9 cellular contexts compared by ENCODE assay signal in the genomic region with DNA sequence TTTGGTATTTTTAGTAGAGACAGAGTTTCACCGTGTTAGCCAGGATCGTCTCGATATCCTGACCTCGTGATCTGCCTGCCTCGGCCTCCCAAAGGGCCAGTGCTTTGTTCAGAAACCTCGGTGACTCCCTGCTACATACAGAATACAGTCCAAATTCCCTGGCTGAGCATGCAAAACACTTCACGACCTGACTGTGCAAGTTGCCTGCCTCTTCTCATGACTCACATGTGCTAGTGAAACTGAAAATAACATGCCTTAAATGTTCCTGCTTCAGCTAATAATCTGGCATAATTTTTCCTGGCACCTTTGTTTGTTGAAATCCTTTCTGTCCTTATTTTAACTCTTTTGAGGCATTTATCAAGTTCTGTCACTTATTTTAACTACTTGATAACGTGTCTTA. TPM values are rescaled to one million over a fixed set of nuclear protein-coding genes. Genes with fewer than 3 reads are reported as not detected.
DNase-seq lines count a peak whose midpoint lies in the region; ATAC-seq and TF ChIP-seq lines count a peak whose summit lies in the region.
"Had no signal": no experiment of that assay in that cellular context is flagged by ENCODE, and none has a peak within 500 bp of the region (broad histone marks: within the 10 kb centered on the region; RNA-seq: fewer than 3 reads in every experiment).

No MANE protein-coding gene starts in this region.

- peaks cover 14% of the 10 kb centered on the region for H3K4me1 Mint-ChIP-seq in activated T-helper 17 cell treated with anti-CD3 and anti-CD28 coated beads, Interleukin-2, amount 50 U/mL, for 72 hours
- H3K4me1 Mint-ChIP-seq in T-helper 17 cell (peaks cover 11% of the 10 kb centered on the region), type B pancreatic cell (ENCODE audit: unreplicated experiment) (peaks cover 12% of the 10 kb centered on the region)

- H3K27me3 ChIP-seq in layer of hippocampus (ENCODE audit: control insufficient read depth, insufficient read depth, low read length), result no peaks in the 10 kb centered on the region
- H3K27me3 ChIP-seq: right lobe of liver had no signal

- ATAC-seq in GM21515 (IDR thresholded peaks at IDR 0.05; ENCODE audit: unreplicated experiment) (peak; percentile 50), T-helper 17 cell (no peak)
- peak; percentile 40 for ATAC-seq in activated T-helper 17 cell treated with anti-CD3 and anti-CD28 coated beads, Interleukin-2, amount 50 U/mL, for 72 hours (replicated peaks)

- H3K9me3 Mint-ChIP-seq in activated T-helper 17 cell treated with anti-CD3 and anti-CD28 coated beads, Interleukin-2, amount 50 U/mL, for 72 hours, result no peaks in the 10 kb centered on the region
- H3K9me3 Mint-ChIP-seq in type B pancreatic cell, result no peaks in the 10 kb centered on the region

- H3K27ac Mint-ChIP-seq in activated T-helper 17 cell treated with anti-CD3 and anti-CD28 coated beads, Interleukin-2, amount 50 U/mL, for 72 hours, result no peak overlapping the region
- H3K27ac Mint-ChIP-seq in T-helper 17 cell (no peak overlapping the region), type B pancreatic cell (no peak overlapping the region)

- DNase-seq in AG10803 (ENCODE audit: low read depth) (peak; percentile 74), GM10266 (ENCODE audit: extremely low spot score) (no peak), T-helper 17 cell (no peak), type B pancreatic cell (ENCODE audit: extremely low spot score, unreplicated experiment) (no peak), ureter (ENCODE audit: low spot score) (no peak)

- peak overlapping the region; percentile 15 for H3K27ac ChIP-seq in layer of hippocampus (ENCODE audit: low read depth, low read length)
- H3K27ac ChIP-seq: right lobe of liver had no signal

- H3K9me3 ChIP-seq in T-helper 17 cell (ENCODE audit: control insufficient read depth, low read length, poor library complexity, severe bottlenecking), result no peaks in the 10 kb centered on the region
- H3K9me3 ChIP-seq: right lobe of liver had no signal

- H3K4me3 ChIP-seq in AG10803 (ENCODE audit: low read length), result peak overlapping the region; percentile 17
- H3K4me3 ChIP-seq: right lobe of liver had no signal

- no peak overlapping the region for H3K4me3 Mint-ChIP-seq in activated T-helper 17 cell treated with anti-CD3 and anti-CD28 coated beads, Interleukin-2, amount 50 U/mL, for 72 hours
- H3K4me3 Mint-ChIP-seq in T-helper 17 cell (no peak overlapping the region), type B pancreatic cell (no peak overlapping the region)

- H3K27me3 Mint-ChIP-seq in activated T-helper 17 cell treated with anti-CD3 and anti-CD28 coated beads, Interleukin-2, amount 50 U/mL, for 72 hours, result no peaks in the 10 kb centered on the region
- H3K27me3 Mint-ChIP-seq in T-helper 17 cell (no peaks in the 10 kb centered on the region), type B pancreatic cell (no peaks in the 10 kb centered on the region)

- H3K36me3 Mint-ChIP-seq in activated T-helper 17 cell treated with anti-CD3 and anti-CD28 coated beads, Interleukin-2, amount 50 U/mL, for 72 hours (ENCODE audit: low read depth), result peaks cover 39% of the 10 kb centered on the region
- H3K36me3 Mint-ChIP-seq in T-helper 17 cell (ENCODE audit: low read depth) (no peaks in the 10 kb centered on the region), type B pancreatic cell (peaks cover 13% of the 10 kb centered on the region)

- TF ChIP-seq CTCF in AG10803 (conservative IDR thresholded peaks at IDR 0.05; ENCODE audit: low read length) (no peak; the same call in 1 of the 2 replicates), GM10266 (IDR thresholded peaks at IDR 0.05; ENCODE audit: control insufficient read depth, insufficient read depth, low read depth, missing control alignments) (no peak), type B pancreatic cell (conservative IDR thresholded peaks at IDR 0.05) (no peak)

RNA-seq across cellular contexts. Expression of a gene that starts 8.2 kb away (rescaled TPM):
- 10 to 100 TPM; 11.8 to 13.2 TPM for total RNA-seq in activated T-helper 17 cell treated with anti-CD3 and anti-CD28 coated beads, Interleukin-2, amount 50 U/mL, for 72 hours
- 10 to 100 TPM; 12.0 to 16.1 TPM for total RNA-seq in T-helper 17 cell
- total RNA-seq in type B pancreatic cell (ENCODE audit: low replicate concordance), result 13.9 and 15.6 TPM in 2 replicates
- total RNA-seq in ureter, result 31.0 TPM

RNA-seq across cellular contexts. Expression of a gene that starts 8.2 kb away (rescaled TPM):
- total RNA-seq in activated T-helper 17 cell treated with anti-CD3 and anti-CD28 coated beads, Interleukin-2, amount 50 U/mL, for 72 hours, result 10 to 100 TPM; 13.0 to 14.1 TPM
- total RNA-seq in T-helper 17 cell, result 1 to 10 TPM; 1.8 to 4.1 TPM
- total RNA-seq in type B pancreatic cell (ENCODE audit: low replicate concordance), result 10.8 and 13.3 TPM in 2 replicates
- 7.8 TPM for total RNA-seq in ureter
